In the genomic region with DNA sequence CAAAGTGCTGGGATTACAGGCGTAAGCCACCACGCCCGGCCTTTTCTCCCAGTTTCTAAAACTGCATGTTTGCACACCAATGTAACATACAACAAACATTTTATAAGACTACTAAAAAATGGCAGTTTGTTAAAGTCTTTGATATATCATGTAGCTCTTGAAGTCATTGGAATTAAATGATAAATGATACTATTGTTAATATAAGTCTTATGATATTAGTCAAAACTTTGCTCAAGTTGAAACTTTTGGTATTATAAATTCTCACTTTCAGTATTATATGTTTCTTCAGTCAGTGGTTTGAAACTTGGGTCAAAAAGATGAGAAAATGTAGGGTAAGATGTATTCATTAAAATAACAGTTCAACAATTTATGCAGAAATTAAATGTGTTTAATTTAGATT, we compare ENCODE assay signal across 15 cellular contexts.
DNase-seq lines count a peak whose midpoint lies in the region; ATAC-seq and TF ChIP-seq lines count a peak whose summit lies in the region.
"Had no signal": no experiment of that assay in that cellular context is flagged by ENCODE, and none has a peak within 500 bp of the region (broad histone marks: within the 10 kb centered on the region; RNA-seq: fewer than 3 reads in every experiment).

No MANE protein-coding gene starts in this region.

- TF ChIP-seq CTCF in GM13976 (IDR thresholded peaks at IDR 0.05; ENCODE audit: borderline replicate concordance, control extremely low read depth, extremely low read depth, insufficient read depth, missing control alignments), result no peak

- peak; percentile 48 for DNase-seq in GM13976 (ENCODE audit: low spot score)
- no peak for DNase-seq in KG1 (lab: John Stamatoyannopoulos, UW)
- no peak for DNase-seq in midbrain (lab: John Stamatoyannopoulos, UW)
- no peak for DNase-seq in DMS79 treated with DMSO at 0.1 percent for 48 hours (lab: John Stamatoyannopoulos, UW)
- DNase-seq in pons (ENCODE audit: low spot score), result no peak
- DNase-seq: effector CD4-positive, alpha-beta T cell; gastrocnemius medialis; H9; NCI-H1092 treated with DMSO at 0.1 percent for 48 hours; NCI-H524 treated with DMSO at 0.1 percent for 48 hours; SHP77 treated with DMSO at 0.1 percent for 48 hours; stimulated activated CD4-positive, alpha-beta T cell treated with anti-CD3 and anti-CD28 coated beads, Interleukin-2, amount 100 ng/mL, for 48 hours had no signal

- in situ Hi-C loops in GM13976 (cut with MboI; ENCODE audit: low sequenced_read_pairs, unreplicated experiment), result no loop called here

- ATAC-seq in GM18909 (IDR thresholded peaks at IDR 0.05; ENCODE audit: poor library complexity, unreplicated experiment) (peak; percentile 59), HG02840 (IDR thresholded peaks at IDR 0.05; ENCODE audit: low FRiP score, unreplicated experiment) (peak; percentile 62), HG03558 (IDR thresholded peaks at IDR 0.05; ENCODE audit: extremely low read depth, unreplicated experiment) (peak; percentile 80)
- ATAC-seq: gastrocnemius medialis had no signal
